In genomic region chr2:234669001-234669400, GRCh38 we compare ENCODE assay signal across 1 cellular context.
TF ChIP-seq lines count a peak whose summit lies in the region.

No MANE protein-coding gene starts in this region.

TF ChIP-seq in HepG2, 621 proteins besides CTCF, POLR2A, EP300 and RAD21 (continued from another document):
- TF ChIP-seq, protein P1, sequence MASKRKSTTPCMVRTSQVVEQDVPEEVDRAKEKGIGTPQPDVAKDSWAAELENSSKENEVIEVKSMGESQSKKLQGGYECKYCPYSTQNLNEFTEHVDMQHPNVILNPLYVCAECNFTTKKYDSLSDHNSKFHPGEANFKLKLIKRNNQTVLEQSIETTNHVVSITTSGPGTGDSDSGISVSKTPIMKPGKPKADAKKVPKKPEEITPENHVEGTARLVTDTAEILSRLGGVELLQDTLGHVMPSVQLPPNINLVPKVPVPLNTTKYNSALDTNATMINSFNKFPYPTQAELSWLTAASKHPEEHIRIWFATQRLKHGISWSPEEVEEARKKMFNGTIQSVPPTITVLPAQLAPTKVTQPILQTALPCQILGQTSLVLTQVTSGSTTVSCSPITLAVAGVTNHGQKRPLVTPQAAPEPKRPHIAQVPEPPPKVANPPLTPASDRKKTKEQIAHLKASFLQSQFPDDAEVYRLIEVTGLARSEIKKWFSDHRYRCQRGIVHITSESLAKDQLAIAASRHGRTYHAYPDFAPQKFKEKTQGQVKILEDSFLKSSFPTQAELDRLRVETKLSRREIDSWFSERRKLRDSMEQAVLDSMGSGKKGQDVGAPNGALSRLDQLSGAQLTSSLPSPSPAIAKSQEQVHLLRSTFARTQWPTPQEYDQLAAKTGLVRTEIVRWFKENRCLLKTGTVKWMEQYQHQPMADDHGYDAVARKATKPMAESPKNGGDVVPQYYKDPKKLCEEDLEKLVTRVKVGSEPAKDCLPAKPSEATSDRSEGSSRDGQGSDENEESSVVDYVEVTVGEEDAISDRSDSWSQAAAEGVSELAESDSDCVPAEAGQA (IDR thresholded peaks at IDR 0.05; ENCODE audit: low read depth), result no peak
- TF ChIP-seq, protein P1 (CRISPR knock-in tag; IDR thresholded peaks at IDR 0.05; ENCODE audit: borderline replicate concordance), result no peak
